Comparison of ENCODE assay signal across 9 cellular contexts in genomic region chr22:46561435-46561905, GRCh38. TPM values are rescaled to one million over a fixed set of nuclear protein-coding genes. Genes with fewer than 3 reads are reported as not detected.
DNase-seq lines count a peak whose midpoint lies in the region; ATAC-seq and TF ChIP-seq lines count a peak whose summit lies in the region.
"Had no signal": no experiment of that assay in that cellular context is flagged by ENCODE, and none has a peak within 500 bp of the region (broad histone marks: within the 10 kb centered on the region; RNA-seq: fewer than 3 reads in every experiment).

No MANE protein-coding gene starts in this region.

- no peak overlapping the region for H2BK5ac ChIP-seq in neuronal stem cell (ENCODE audit: low read length)

- peaks cover 18% of the 10 kb centered on the region for H3K4me1 Mint-ChIP-seq in activated CD4-positive, alpha-beta T cell treated with anti-CD3 and anti-CD28 coated beads, Interleukin-2, amount 10 ng/mL, durations not matched to agents 7 days and 5 days
- H3K4me1 Mint-ChIP-seq in activated CD4-positive, alpha-beta memory T cell treated with anti-CD3 and anti-CD28 coated beads for 36 hours (ENCODE audit: low read depth), result peaks cover 9% of the 10 kb centered on the region

- H3K18ac ChIP-seq in neuronal stem cell (ENCODE audit: low read length), result peak overlapping the region; percentile 52

- no peak overlapping the region for H2BK120ac ChIP-seq in neuronal stem cell (ENCODE audit: low read depth, low read length)

- H4K91ac ChIP-seq in neuronal stem cell (ENCODE audit: low read depth, low read length, poor library complexity), result no peak overlapping the region

- no peaks in the 10 kb centered on the region for H3F3A ChIP-seq in Loucy (ENCODE audit: low read depth)

- no peak overlapping the region for H2AK5ac ChIP-seq in neuronal stem cell (ENCODE audit: low read depth, low read length)

- H3K4me2 ChIP-seq in Loucy (ENCODE audit: low read depth, low read length, poor library complexity, severe bottlenecking) (peak overlapping the region; percentile 43), neuronal stem cell (ENCODE audit: insufficient read depth, low read length, poor library complexity, severe bottlenecking) (peak overlapping the region; percentile 31)

- no peaks in the 10 kb centered on the region for H3K79me2 ChIP-seq in Loucy (ENCODE audit: insufficient read depth, low read length)

- no peak for ATAC-seq in HG02852 (IDR thresholded peaks at IDR 0.05; ENCODE audit: unreplicated experiment)
- ATAC-seq in HG03159 (IDR thresholded peaks at IDR 0.05; ENCODE audit: unreplicated experiment), result no peak
- ATAC-seq: naive thymus-derived CD8-positive, alpha-beta T cell had no signal

- no peak overlapping the region for H3K4ac ChIP-seq in neuronal stem cell (ENCODE audit: low read length)

- no peaks in the 10 kb centered on the region for H4K20me1 ChIP-seq in Loucy (ENCODE audit: insufficient read depth, low read length, poor library complexity, severe bottlenecking)

- no peaks in the 10 kb centered on the region for H3K36me3 ChIP-seq in Loucy (ENCODE audit: insufficient read depth, low read length)
- no peaks in the 10 kb centered on the region for H3K36me3 ChIP-seq in neuronal stem cell (replicated peaks in 1 of 2; ENCODE audit: control insufficient read depth in 2 of 2, insufficient read depth in 2 of 2, low read length in 2 of 2)

- H3K4me1 ChIP-seq in Loucy (ENCODE audit: insufficient read depth, low read length, poor library complexity, severe bottlenecking) (peaks cover 10% of the 10 kb centered on the region), neuronal stem cell (ENCODE audit: control insufficient read depth in 2 of 2, insufficient read depth in 1 of 2, low read depth in 1 of 2, low read length in 2 of 2) (peaks cover 10 to 12% of the 10 kb centered on the region in 2 donors)

- peak overlapping the region; percentile 33 for H3K27ac Mint-ChIP-seq in activated CD4-positive, alpha-beta T cell treated with anti-CD3 and anti-CD28 coated beads, Interleukin-2, amount 10 ng/mL, durations not matched to agents 7 days and 5 days
- no peak overlapping the region for H3K27ac Mint-ChIP-seq in activated CD4-positive, alpha-beta memory T cell treated with anti-CD3 and anti-CD28 coated beads for 36 hours

- no peaks in the 10 kb centered on the region for H3K36me3 Mint-ChIP-seq in activated CD4-positive, alpha-beta T cell treated with anti-CD3 and anti-CD28 coated beads, Interleukin-2, amount 10 ng/mL, durations not matched to agents 7 days and 5 days (ENCODE audit: low read depth)
- H3K36me3 Mint-ChIP-seq in activated CD4-positive, alpha-beta memory T cell treated with anti-CD3 and anti-CD28 coated beads for 36 hours, result no peaks in the 10 kb centered on the region

- CTCF ChIA-PET in activated CD4-positive, alpha-beta T cell treated with anti-CD3 and anti-CD28 coated beads, Interleukin-2, amount 10 ng/mL, durations not matched to agents 7 days and 5 days (lab: Charles Lee), result interaction anchor here (1.2 kb wide), 1 partner anchor 242 kb away, joined by 4 read pairs; no protein-coding TSS in a partner anchor
- CTCF ChIA-PET in activated CD4-positive, alpha-beta memory T cell treated with anti-CD3 and anti-CD28 coated beads for 36 hours (lab: Charles Lee), result no interaction called here

- peak; percentile 26 for DNase-seq in activated CD4-positive, alpha-beta T cell treated with anti-CD3 and anti-CD28 coated beads, Interleukin-2, amount 10 ng/mL, durations not matched to agents 7 days and 5 days
- no peak for DNase-seq in activated CD4-positive, alpha-beta T cell treated with anti-CD3 and anti-CD28 coated beads for 1 hour
- peak; percentile 67 for DNase-seq in activated CD4-positive, alpha-beta memory T cell treated with anti-CD3 and anti-CD28 coated beads for 36 hours
- DNase-seq in neuronal stem cell (ENCODE audit: low spot score) (no peak), epidermal melanocyte (ENCODE audit: insufficient read length, low spot score) (no peak)

- POLR2A ChIA-PET in activated CD4-positive, alpha-beta T cell treated with anti-CD3 and anti-CD28 coated beads, Interleukin-2, amount 10 ng/mL, durations not matched to agents 7 days and 5 days (lab: Charles Lee), result no interaction called here
- POLR2A ChIA-PET in activated CD4-positive, alpha-beta memory T cell treated with anti-CD3 and anti-CD28 coated beads for 36 hours (lab: Charles Lee), result no interaction called here

- no peaks in the 10 kb centered on the region for H3K9me2 ChIP-seq in Loucy (replicated peaks; ENCODE audit: low read depth, low read length)

- H3K9me3 Mint-ChIP-seq in activated CD4-positive, alpha-beta T cell treated with anti-CD3 and anti-CD28 coated beads, Interleukin-2, amount 10 ng/mL, durations not matched to agents 7 days and 5 days, result peaks cover 5% of the 10 kb centered on the region
- peaks cover 6% of the 10 kb centered on the region for H3K9me3 Mint-ChIP-seq in activated CD4-positive, alpha-beta memory T cell treated with anti-CD3 and anti-CD28 coated beads for 36 hours

- H3K9ac ChIP-seq in Loucy (ENCODE audit: low read depth, low read length, poor library complexity, severe bottlenecking) (peak overlapping the region; percentile 29), neuronal stem cell (ENCODE audit: low read depth, low read length, poor library complexity) (no peak overlapping the region)

- peaks cover 1% of the 10 kb centered on the region for H3K79me1 ChIP-seq in neuronal stem cell (ENCODE audit: low read depth, low read length)

- H2BK12ac ChIP-seq in neuronal stem cell (ENCODE audit: low read length), result no peak overlapping the region

- H3K9me3 ChIP-seq in Loucy (ENCODE audit: insufficient read depth, low read depth, low read length) (no peaks in the 10 kb centered on the region), neuronal stem cell (replicated peaks in 1 of 2; ENCODE audit: control insufficient read depth in 2 of 2, insufficient read depth in 1 of 2, low read depth in 1 of 2, low read length in 2 of 2) (peaks cover 4 to 5% of the 10 kb centered on the region in 2 donors)

- H4K8ac ChIP-seq in neuronal stem cell (ENCODE audit: low read depth, low read length), result no peak overlapping the region

- H3K14ac ChIP-seq in neuronal stem cell (ENCODE audit: low read length), result no peak overlapping the region

- H2AFZ ChIP-seq in Loucy (ENCODE audit: low read length) (peak overlapping the region; percentile 63; the same call in 1 of the 2 replicates), neuronal stem cell (ENCODE audit: low read length) (peak overlapping the region; percentile 81)

- intact Hi-C loops in activated CD4-positive, alpha-beta memory T cell treated with anti-CD3 and anti-CD28 coated beads for 36 hours (cut with micrococcal nuclease), result loop anchor here (5.0 to 10.0 kb wide), 4 partner anchors 51 to 233 kb away; partner anchors contain the start of gene CERK

- no peaks in the 10 kb centered on the region for H3K27me3 ChIP-seq in Loucy (ENCODE audit: insufficient read depth, low read length, poor library complexity, severe bottlenecking)
- peaks cover 0 to 3% (median 0%) of the 10 kb centered on the region in 3 experiments for H3K27me3 ChIP-seq in neuronal stem cell (ENCODE audit: control insufficient read depth in 3 of 3, insufficient read depth in 3 of 3, low read depth in 1 of 3, low read length in 3 of 3)

- no peaks in the 10 kb centered on the region for H3K27me3 Mint-ChIP-seq in activated CD4-positive, alpha-beta T cell treated with anti-CD3 and anti-CD28 coated beads, Interleukin-2, amount 10 ng/mL, durations not matched to agents 7 days and 5 days
- H3K27me3 Mint-ChIP-seq in activated CD4-positive, alpha-beta memory T cell treated with anti-CD3 and anti-CD28 coated beads for 36 hours, result no peaks in the 10 kb centered on the region

- H3K4me3 Mint-ChIP-seq in activated CD4-positive, alpha-beta T cell treated with anti-CD3 and anti-CD28 coated beads, Interleukin-2, amount 10 ng/mL, durations not matched to agents 7 days and 5 days, result no peak overlapping the region
- no peak overlapping the region for H3K4me3 Mint-ChIP-seq in activated CD4-positive, alpha-beta memory T cell treated with anti-CD3 and anti-CD28 coated beads for 36 hours
- H3K4me3 Mint-ChIP-seq: naive thymus-derived CD8-positive, alpha-beta T cell had no signal

- H2BK15ac ChIP-seq in neuronal stem cell (ENCODE audit: low read length), result no peak overlapping the region

- no CpG with 5 or more reads among the region's 5 CpGs for whole genome bisulfite sequencing in neuronal stem cell (ENCODE audit: extremely low coverage in 2 of 2, insufficient read length in 2 of 2, insufficient replicate concordance in 1 of 2), 2 donors

- TF ChIP-seq CTCF in Loucy (conservative IDR thresholded peaks at IDR 0.05; ENCODE audit: low read length), result no peak

- H3K23ac ChIP-seq in neuronal stem cell (ENCODE audit: low read depth, low read length, poor library complexity), result no peak overlapping the region

- no peak overlapping the region for H3K27ac ChIP-seq in neuronal stem cell (replicated peaks; ENCODE audit: low read length)

- peak overlapping the region; percentile 29 for H3K4me3 ChIP-seq in Loucy (ENCODE audit: low read length, poor library complexity, severe bottlenecking)
- H3K4me3 ChIP-seq in neuronal stem cell (ENCODE audit: low read length in 2 of 2), result peak overlapping the region in 1 of 2 donors; percentile 33

RNA-seq across cellular contexts. Expression of gene CELSR1, which starts 24.1 kb away (rescaled TPM):
- total RNA-seq in activated CD4-positive, alpha-beta T cell treated with anti-CD3 and anti-CD28 coated beads, Interleukin-2, amount 10 ng/mL, durations not matched to agents 7 days and 5 days, result under 1 TPM; 0.20 to 0.23 TPM
- total RNA-seq in activated CD4-positive, alpha-beta memory T cell treated with anti-CD3 and anti-CD28 coated beads for 36 hours, result under 1 TPM; 0.24 to 0.36 TPM
- polyA plus RNA-seq in neuronal stem cell (2013, experiment 1 of 2), result 6.6 TPM
- polyA plus RNA-seq in neuronal stem cell (2013, experiment 2 of 2), result 7.3 TPM

RNA-seq across cellular contexts. Expression of gene GRAMD4, which starts 58.7 kb away (rescaled TPM):
- 10 to 100 TPM; 40.8 to 43.2 TPM for total RNA-seq in activated CD4-positive, alpha-beta T cell treated with anti-CD3 and anti-CD28 coated beads, Interleukin-2, amount 10 ng/mL, durations not matched to agents 7 days and 5 days
- total RNA-seq in activated CD4-positive, alpha-beta memory T cell treated with anti-CD3 and anti-CD28 coated beads for 36 hours, result 10 to 100 TPM; 50.4 to 52.0 TPM
- 13.1 TPM for polyA plus RNA-seq in neuronal stem cell (2013, experiment 1 of 2)
- polyA plus RNA-seq in neuronal stem cell (2013, experiment 2 of 2), result 11.3 TPM

Comparison
In these comparisons a context has a peak if more than half of its experiments do, and no peak if none do; other contexts are left out.
1. DNase-seq: peak in activated CD4-positive, alpha-beta T cell treated with anti-CD3 and anti-CD28 coated beads, Interleukin-2, amount 10 ng/mL, durations not matched to agents 7 days and 5 days (single experiment) and activated CD4-positive, alpha-beta memory T cell treated with anti-CD3 and anti-CD28 coated beads for 36 hours (single experiment); none in activated CD4-positive, alpha-beta T cell treated with anti-CD3 and anti-CD28 coated beads for 1 hour (single experiment), neuronal stem cell (single experiment) and epidermal melanocyte (single experiment).